10 cellular contexts compared by ENCODE assay signal in the genomic region with DNA sequence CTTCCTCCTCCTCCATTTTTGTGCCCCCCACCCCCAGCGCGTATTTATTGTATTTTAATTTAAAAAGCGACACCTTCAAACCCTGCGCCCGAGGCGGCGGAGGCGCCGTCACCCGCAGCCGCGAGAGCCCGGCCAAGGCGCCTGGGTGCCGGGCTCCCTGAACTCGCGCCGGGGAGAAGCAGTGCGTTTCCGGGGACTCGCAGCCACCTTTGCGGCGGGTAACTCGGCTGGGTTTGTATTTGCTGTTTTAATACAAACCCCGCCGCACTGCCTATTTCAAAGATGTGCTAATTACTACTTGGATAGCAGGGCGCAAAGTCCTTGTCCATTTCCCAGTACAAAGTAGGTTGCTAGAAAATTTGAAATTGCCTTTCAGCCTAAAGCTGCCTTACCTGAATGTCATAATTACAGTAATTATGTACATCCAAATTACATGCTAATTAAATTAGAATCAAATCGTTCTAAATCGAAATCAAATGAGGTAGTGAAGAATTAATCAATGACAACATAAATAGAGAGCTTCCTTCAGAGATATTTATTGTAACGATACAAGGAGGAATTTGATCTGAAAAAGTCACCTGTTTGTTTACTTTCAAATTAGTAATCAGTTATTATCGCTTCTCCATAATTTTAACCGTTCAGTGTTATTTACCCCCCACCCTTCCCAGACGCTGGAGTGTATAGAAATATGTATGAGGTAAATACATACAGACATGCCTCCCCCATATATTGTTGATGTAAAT. TPM values are rescaled to one million over a fixed set of nuclear protein-coding genes. Genes with fewer than 3 reads are reported as not detected.
DNase-seq lines count a peak whose midpoint lies in the region; ATAC-seq and TF ChIP-seq lines count a peak whose summit lies in the region.
"Had no signal": no experiment of that assay in that cellular context is flagged by ENCODE, and none has a peak within 500 bp of the region (broad histone marks: within the 10 kb centered on the region; RNA-seq: fewer than 3 reads in every experiment).

No MANE protein-coding gene starts in this region.

- H3K18ac ChIP-seq in mesenchymal stem cell (ENCODE audit: low read depth in 1 of 2, low read length in 2 of 2): no peak overlapping the region

- no peak for ATAC-seq in CD8-positive, alpha-beta T cell
- ATAC-seq in GM23338 (no peak), HG02610 (IDR thresholded peaks at IDR 0.05; ENCODE audit: unreplicated experiment) (no peak), HG02798 (IDR thresholded peaks at IDR 0.05; ENCODE audit: poor library complexity, unreplicated experiment) (no peak), GM21576 (IDR thresholded peaks at IDR 0.05; ENCODE audit: unreplicated experiment) (no peak)

- H3K79me2 ChIP-seq in GM23338 (replicated peaks; ENCODE audit: insufficient read depth): no peaks in the 10 kb centered on the region

- H3K4ac ChIP-seq in mesenchymal stem cell (ENCODE audit: low read depth in 1 of 2, low read length in 2 of 2): no peak overlapping the region

- no peak overlapping the region for H3K9ac ChIP-seq in mesenchymal stem cell (ENCODE audit: low read length)

- H3K27me3 ChIP-seq in CD8-positive, alpha-beta T cell (ENCODE audit: insufficient read depth, low read length): peaks cover 67% of the 10 kb centered on the region
- H3K27me3 ChIP-seq in GM23338 (ENCODE audit: insufficient read depth) (peaks cover 84% of the 10 kb centered on the region), mesenchymal stem cell (ENCODE audit: control insufficient read depth in 1 of 2, insufficient read depth in 1 of 2, low read length in 2 of 2) (peaks cover 62 to 67% of the 10 kb centered on the region in 2 experiments)

- H3K4me1 ChIP-seq in CD8-positive, alpha-beta T cell (ENCODE audit: insufficient read depth, low read length): peaks cover 37% of the 10 kb centered on the region
- H3K4me1 ChIP-seq in GM23338 (ENCODE audit: insufficient read depth) (peaks cover 54% of the 10 kb centered on the region), mesenchymal stem cell (ENCODE audit: control insufficient read depth, insufficient read depth, low read depth, low read length) (peaks cover 29% of the 10 kb centered on the region)

- H2BK120ac ChIP-seq in mesenchymal stem cell (ENCODE audit: low read depth, low read length): no peak overlapping the region

- H3K9me2 ChIP-seq in GM23338 (ENCODE audit: insufficient read depth): no peaks in the 10 kb centered on the region

- H3K14ac ChIP-seq in mesenchymal stem cell (ENCODE audit: low read length in 2 of 2): no peak overlapping the region

- H3K4me3 Mint-ChIP-seq in CD8-positive, alpha-beta T cell: peak overlapping the region; percentile 5
- H3K4me3 Mint-ChIP-seq in GM23338: peak overlapping the region; percentile 72
- H3K4me3 Mint-ChIP-seq in activated T-cell treated with anti-CD3 and anti-CD28 coated beads, Interleukin-2, amount 50 U/mL, for 24 hours: peak overlapping the region; percentile 42

- no peaks in the 10 kb centered on the region for H3K9me3 Mint-ChIP-seq in CD8-positive, alpha-beta T cell
- H3K9me3 Mint-ChIP-seq in GM23338: peaks cover 4% of the 10 kb centered on the region; the same call in 2 of the 3 replicates
- no peaks in the 10 kb centered on the region for H3K9me3 Mint-ChIP-seq in activated T-cell treated with anti-CD3 and anti-CD28 coated beads, Interleukin-2, amount 50 U/mL, for 24 hours

- peak in 2 of 7 experiments; percentile 29 to 40 for DNase-seq in CD8-positive, alpha-beta T cell
- DNase-seq in GM23338 (ENCODE audit: low spot score): peak; percentile 32
- peak; percentile 54 for DNase-seq in activated T-cell treated with anti-CD3 and anti-CD28 coated beads, Interleukin-2, amount 50 U/mL, for 24 hours
- DNase-seq in mesenchymal stem cell: peak; percentile 25
- DNase-seq in NCI-H446 treated with DMSO at 0.1 percent for 48 hours (lab: John Stamatoyannopoulos, UW): no peak
- DNase-seq: occipital lobe had no signal

- no peak overlapping the region for H3K4me3 ChIP-seq in CD8-positive, alpha-beta T cell (ENCODE audit: low read depth, low read length)
- H3K4me3 ChIP-seq in GM23338 (peak overlapping the region; percentile 66), mesenchymal stem cell (ENCODE audit: insufficient read depth in 1 of 2, low read depth in 1 of 2, low read length in 2 of 2) (peak overlapping the region in 1 of 2 experiments; percentile 66)
- H3K4me3 ChIP-seq: tibial nerve had no signal

- no peak overlapping the region for H3K27ac ChIP-seq in CD8-positive, alpha-beta T cell (ENCODE audit: low read depth, low read length)
- H3K27ac ChIP-seq in GM23338 (ENCODE audit: low read depth) (no peak overlapping the region), mesenchymal stem cell (ENCODE audit: low read length, poor library complexity, severe bottlenecking) (no peak overlapping the region)
- H3K27ac ChIP-seq: tibial nerve had no signal

- no peaks in the 10 kb centered on the region for H3K36me3 ChIP-seq in CD8-positive, alpha-beta T cell (ENCODE audit: insufficient read depth, low read length)
- no peaks in the 10 kb centered on the region for H3K36me3 ChIP-seq in GM23338 (ENCODE audit: insufficient read depth)
- peaks cover 3 to 6% of the 10 kb centered on the region in 2 experiments for H3K36me3 ChIP-seq in mesenchymal stem cell (ENCODE audit: control insufficient read depth in 1 of 2, insufficient read depth in 2 of 2, low read depth in 1 of 2, low read length in 2 of 2)

- TF ChIP-seq CTCF in CD8-positive, alpha-beta T cell (IDR thresholded peaks at IDR 0.05): no peak
- TF ChIP-seq CTCF in GM23338 (conservative IDR thresholded peaks at IDR 0.05; ENCODE audit: low read depth in 2 of 2): no peak

- H2BK5ac ChIP-seq in mesenchymal stem cell (ENCODE audit: low read depth, low read length, poor library complexity, severe bottlenecking): no peak overlapping the region

- H4K91ac ChIP-seq in mesenchymal stem cell (ENCODE audit: low read length): no peak overlapping the region

- no peak overlapping the region for H2BK15ac ChIP-seq in mesenchymal stem cell (ENCODE audit: low read depth, poor library complexity, severe bottlenecking)

- H3K4me1 Mint-ChIP-seq in CD8-positive, alpha-beta T cell (ENCODE audit: low read depth): peaks cover 30% of the 10 kb centered on the region
- H3K4me1 Mint-ChIP-seq in GM23338: peaks cover 56% of the 10 kb centered on the region
- peaks cover 36% of the 10 kb centered on the region for H3K4me1 Mint-ChIP-seq in activated T-cell treated with anti-CD3 and anti-CD28 coated beads, Interleukin-2, amount 50 U/mL, for 24 hours (ENCODE audit: low read depth)

- H3K9me3 ChIP-seq in CD8-positive, alpha-beta T cell (ENCODE audit: low read length): no peaks in the 10 kb centered on the region
- H3K9me3 ChIP-seq in mesenchymal stem cell (ENCODE audit: control insufficient read depth, low read length): no peaks in the 10 kb centered on the region
- H3K9me3 ChIP-seq: tibial nerve had no signal

- no peaks in the 10 kb centered on the region for H4K20me1 ChIP-seq in GM23338 (replicated peaks; ENCODE audit: insufficient read depth)

- no peaks in the 10 kb centered on the region for H3K79me1 ChIP-seq in mesenchymal stem cell (replicated peaks; ENCODE audit: low read length, poor library complexity, severe bottlenecking)

- no peak overlapping the region for H2BK12ac ChIP-seq in mesenchymal stem cell (ENCODE audit: low read length in 2 of 2)

- intact Hi-C loops in CD8-positive, alpha-beta T cell (cut with DNase I, micrococcal nuclease): loop anchor here (5.0 to 10.0 kb wide), 8 partner anchors 95 to 1735 kb away; partner anchors contain the start of gene OLA1 (in 1 of the 2)

- 2% methylated on average over 22 of the region's 33 CpGs for WGBS in mesenchymal stem cell

- no peak overlapping the region for H3K27ac Mint-ChIP-seq in CD8-positive, alpha-beta T cell
- no peak overlapping the region for H3K27ac Mint-ChIP-seq in GM23338
- no peak overlapping the region for H3K27ac Mint-ChIP-seq in activated T-cell treated with anti-CD3 and anti-CD28 coated beads, Interleukin-2, amount 50 U/mL, for 24 hours

- CTCF ChIA-PET in CD8-positive, alpha-beta T cell (lab: Charles Lee): interaction anchor here (0.7 to 4.7 kb wide), 4 partner anchors 11 to 941 kb away, joined by 3 to 48 read pairs (median 3); no protein-coding TSS in a partner anchor

- POLR2A ChIA-PET in CD8-positive, alpha-beta T cell (lab: Charles Lee): no interaction called here

- H3K4me2 ChIP-seq in GM23338 (peak overlapping the region; percentile 86), mesenchymal stem cell (ENCODE audit: low read length, poor library complexity, severe bottlenecking) (peak overlapping the region; percentile 58)

- H3F3A ChIP-seq in GM23338 (replicated peaks; ENCODE audit: low read depth): 0 out of 2 replicates have a peak, but pooled peaks cover 6% of the 10 kb centered on the region

- H3K23ac ChIP-seq in mesenchymal stem cell (ENCODE audit: low read length in 2 of 2): no peak overlapping the region

- peaks cover 7% of the 10 kb centered on the region for H3K36me3 Mint-ChIP-seq in CD8-positive, alpha-beta T cell
- H3K36me3 Mint-ChIP-seq in GM23338 (ENCODE audit: low read depth): peaks cover 6% of the 10 kb centered on the region
- H3K36me3 Mint-ChIP-seq in activated T-cell treated with anti-CD3 and anti-CD28 coated beads, Interleukin-2, amount 50 U/mL, for 24 hours (ENCODE audit: low read depth): peaks cover 5% of the 10 kb centered on the region

- H2AFZ ChIP-seq in GM23338: no peak overlapping the region; the same call in 1 of the 2 replicates
- H2AFZ ChIP-seq in mesenchymal stem cell (ENCODE audit: low read depth, low read length): no peak overlapping the region

- no peak overlapping the region for H2AK5ac ChIP-seq in mesenchymal stem cell (ENCODE audit: low read length, severe bottlenecking)

- no peak overlapping the region for H4K8ac ChIP-seq in mesenchymal stem cell (ENCODE audit: low read length)

- H3K27me3 Mint-ChIP-seq in CD8-positive, alpha-beta T cell (ENCODE audit: low read depth): peaks cover 54% of the 10 kb centered on the region
- H3K27me3 Mint-ChIP-seq in GM23338 (ENCODE audit: insufficient read depth, low read depth, poor library complexity): peaks cover 76% of the 10 kb centered on the region
- peaks cover 74% of the 10 kb centered on the region for H3K27me3 Mint-ChIP-seq in activated T-cell treated with anti-CD3 and anti-CD28 coated beads, Interleukin-2, amount 50 U/mL, for 24 hours

TF ChIP-seq in GM23338, 12 proteins besides CTCF, POLR2A, EP300 and RAD21:
- peak; percentile 85 for TF ChIP-seq EZH2phosphoT487 (IDR thresholded peaks at IDR 0.05; ENCODE audit: unreplicated experiment)
- TF ChIP-seq EZH2 (IDR thresholded peaks at IDR 0.05; ENCODE audit: low read depth, unreplicated experiment): peak; percentile 86
- no peak for TF ChIP-seq ZNF331 (CRISPR knock-in tag; IDR thresholded peaks at IDR 0.05; ENCODE audit: low read depth)

RNA-seq across cellular contexts. Expression of gene SP9, which starts 8.0 kb away (rescaled TPM):
- not detected for total RNA-seq in CD8-positive, alpha-beta T cell
- 0.12 and 0.49 TPM in 2 replicates for total RNA-seq in GM23338 (2014; rRNA removed; shearing (Covaris generic))
- 0.14 TPM in 1 of 2 replicates, not detected in the other for polyA plus RNA-seq in GM23338 (2016; fragmentation: Nextera tagmentation; extraction: Ambion mirVana)
- polyA plus RNA-seq in mesenchymal stem cell (2013, experiment 1 of 2): not detected
- not detected for polyA plus RNA-seq in mesenchymal stem cell (2013, experiment 2 of 2)
- total RNA-seq: tibial nerve had no signal

RNA-seq across cellular contexts. Expression of gene SCRN3, which starts 52.8 kb away (rescaled TPM):
- 1 to 10 TPM; 5.9 to 7.3 TPM for total RNA-seq in CD8-positive, alpha-beta T cell
- total RNA-seq in GM23338 (2014; rRNA removed; shearing (Covaris generic)): 8.1 and 9.6 TPM in 2 replicates
- 10.0 and 12.3 TPM in 2 replicates for polyA plus RNA-seq in GM23338 (2016; fragmentation: Nextera tagmentation; extraction: Ambion mirVana)
- 16.9 TPM for polyA plus RNA-seq in mesenchymal stem cell (2013, experiment 1 of 2)
- 16.7 TPM for polyA plus RNA-seq in mesenchymal stem cell (2013, experiment 2 of 2)

Comparison
In these comparisons a context has a peak if more than half of its experiments do, and no peak if none do; other contexts are left out.
1. H3K4me3 Mint-ChIP-seq: peak in every context shown above with its lines; median percentile 72 in GM23338; 42 in activated T-cell treated with anti-CD3 and anti-CD28 coated beads, Interleukin-2, amount 50 U/mL, for 24 hours; 5 in CD8-positive, alpha-beta T cell.